ENCODE assay signal across 26 cellular contexts in genomic region chr4:159129822-159130550, GRCh38. TPM values are rescaled to one million over a fixed set of nuclear protein-coding genes. Genes with fewer than 3 reads are reported as not detected.
A peak's percentile ranks its signal among the peaks of the same experiment; 100 is the strongest.
DNase-seq lines count a peak whose midpoint lies in the region; ATAC-seq and TF ChIP-seq lines count a peak whose summit lies in the region.
"Had no signal": no experiment of that assay in that cellular context is flagged by ENCODE, and none has a peak within 500 bp of the region (broad histone marks: within the 10 kb centered on the region; RNA-seq: fewer than 3 reads in every experiment).

No MANE protein-coding gene starts in this region.

- H3K27ac Mint-ChIP-seq in type B pancreatic cell: peak overlapping the region; percentile 6
- H3K27ac Mint-ChIP-seq: CD8-positive, alpha-beta T cell had no signal

- H3K27ac ChIP-seq in cardiac muscle cell (peak overlapping the region; percentile 88), mesodermal cell (ENCODE audit: low read depth, low read length, severe bottlenecking) (peak overlapping the region; percentile 2), right lobe of liver (no peak overlapping the region), breast epithelium (no peak overlapping the region)
- H3K27ac ChIP-seq: 22Rv1; BLaER1 treated with 17β-estradiol and CSF1 and Interleukin-3, amounts not matched to agents 10 nM and 100 nM; GM23248; Peyer's patch; SJSA1 had no signal

- H3K36me3 Mint-ChIP-seq in type B pancreatic cell: peaks cover 6% of the 10 kb centered on the region
- H3K36me3 Mint-ChIP-seq: CD8-positive, alpha-beta T cell had no signal

- H3K4me1 Mint-ChIP-seq in type B pancreatic cell (ENCODE audit: unreplicated experiment): peaks cover 31% of the 10 kb centered on the region

- no peaks in the 10 kb centered on the region for H3K27me3 Mint-ChIP-seq in type B pancreatic cell

- no peak for ATAC-seq in Right ventricle myocardium inferior
- no peak for ATAC-seq in right lobe of liver
- ATAC-seq: CD8-positive, alpha-beta T cell had no signal

- no CpG with 5 or more reads among the region's 2 CpGs for WGBS in mesodermal cell (ENCODE audit: insufficient coverage in 2 of 2), 2 experiments
- WGBS in right lobe of liver (ENCODE audit: insufficient coverage, low coverage, low lambda C conversion rate, missing lambda C conversion rate): 83% methylated on average over 2 of the region's 2 CpGs

- no peaks in the 10 kb centered on the region for H3K9me3 Mint-ChIP-seq in type B pancreatic cell
- H3K9me3 Mint-ChIP-seq: CD8-positive, alpha-beta T cell had no signal

- H3K4me3 ChIP-seq in cardiac muscle cell: no peak overlapping the region
- H3K4me3 ChIP-seq in mesodermal cell (ENCODE audit: extremely low read depth, insufficient read depth, low read length, poor library complexity, severe bottlenecking): no peak overlapping the region
- H3K4me3 ChIP-seq in right lobe of liver: no peak overlapping the region
- H3K4me3 ChIP-seq in breast epithelium: no peak overlapping the region
- H3K4me3 ChIP-seq: BLaER1 treated with 17β-estradiol and CSF1 and Interleukin-3, amounts not matched to agents 10 nM and 100 nM; GM23248; Peyer's patch; SJSA1 had no signal

- H3K27me3 ChIP-seq in cardiac muscle cell (no peaks in the 10 kb centered on the region), right lobe of liver (no peaks in the 10 kb centered on the region), breast epithelium (no peaks in the 10 kb centered on the region)
- H3K27me3 ChIP-seq: BLaER1 treated with 17β-estradiol and CSF1 and Interleukin-3, amounts not matched to agents 10 nM and 100 nM; Peyer's patch had no signal

- TF ChIP-seq POLR2A in right lobe of liver (IDR thresholded peaks at IDR 0.05) (no peak), breast epithelium (IDR thresholded peaks at IDR 0.05) (no peak)

- intact Hi-C loops in Right ventricle myocardium inferior (cut with DNase I) (no loop called here), right lobe of liver (cut with DNase I) (no loop called here), breast epithelium (cut with DNase I; ENCODE audit: low total_unique reads) (no loop called here)

- H3K36me3 ChIP-seq in cardiac muscle cell (no peaks in the 10 kb centered on the region), mesodermal cell (ENCODE audit: control insufficient read depth, insufficient read depth, low read length) (no peaks in the 10 kb centered on the region), right lobe of liver (no peaks in the 10 kb centered on the region), breast epithelium (no peaks in the 10 kb centered on the region)
- H3K36me3 ChIP-seq: Peyer's patch, SJSA1 had no signal

- DNase-seq in cardiac muscle cell (ENCODE audit: low read depth in 1 of 2, low spot score in 1 of 2) (peak in 1 of 2 donors; percentile 62), Right ventricle myocardium inferior (ENCODE audit: missing footprints) (no peak), astrocyte of the hippocampus (ENCODE audit: low read depth, low spot score) (peak; percentile 19), type B pancreatic cell (ENCODE audit: extremely low spot score, unreplicated experiment) (no peak), T-helper 2 cell (no peak), right lobe of liver (no peak), breast epithelium (ENCODE audit: low spot score in 2 of 2) (no peak)
- DNase-seq: ACHN; Calu3; CD8-positive, alpha-beta T cell; DMS153; GDM1; GM23248; HCEC 1CT; KG1; NCI-H1105; NCI-H146; NCI-H2029; NCI-H2227 treated with DMSO at 0.1 percent for 48 hours; NCI-H510A treated with DMSO at 0.1 percent for 48 hours; NCI-H748 treated with DMSO at 0.1 percent for 48 hours; Peyer's patch had no signal

- TF ChIP-seq CTCF in cardiac muscle cell (IDR thresholded peaks at IDR 0.05; ENCODE audit: low read depth, low read length): no peak
- no peak for TF ChIP-seq CTCF in type B pancreatic cell (conservative IDR thresholded peaks at IDR 0.05)
- no peak for TF ChIP-seq CTCF in right lobe of liver (IDR thresholded peaks at IDR 0.05)
- TF ChIP-seq CTCF in breast epithelium (IDR thresholded peaks at IDR 0.05): no peak

- no peaks in the 10 kb centered on the region for H3K9me3 ChIP-seq in cardiac muscle cell (ENCODE audit: low read depth)
- no peaks in the 10 kb centered on the region for H3K9me3 ChIP-seq in mesodermal cell (ENCODE audit: control insufficient read depth, low read length)
- no peaks in the 10 kb centered on the region for H3K9me3 ChIP-seq in right lobe of liver
- no peaks in the 10 kb centered on the region for H3K9me3 ChIP-seq in breast epithelium
- H3K9me3 ChIP-seq: Peyer's patch, SJSA1 had no signal

- no peak overlapping the region for H3K4me3 Mint-ChIP-seq in type B pancreatic cell
- H3K4me3 Mint-ChIP-seq: CD8-positive, alpha-beta T cell had no signal

- H3K4me1 ChIP-seq in cardiac muscle cell (ENCODE audit: low read depth) (peaks cover 19% of the 10 kb centered on the region), mesodermal cell (ENCODE audit: control insufficient read depth, insufficient read depth, low read length, poor library complexity, severe bottlenecking) (no peaks in the 10 kb centered on the region), right lobe of liver (peaks cover 0 to 15% (median 5%) of the 10 kb centered on the region in 4 donors), breast epithelium (no peaks in the 10 kb centered on the region)
- H3K4me1 ChIP-seq: Peyer's patch, SJSA1 had no signal

RNA-seq across cellular contexts. Expression of gene RAPGEF2, which starts 27.1 kb away (rescaled TPM):
- total RNA-seq in cardiac muscle cell (63.4 and 96.0 TPM in 2 replicates), Right ventricle myocardium inferior (42.8 TPM), type B pancreatic cell (ENCODE audit: low replicate concordance) (34.6 and 40.6 TPM in 2 replicates), right lobe of liver (10 to 100 TPM; 22.1 to 32.1 (median 27.2) TPM), breast epithelium (10 to 100 TPM; 47.0 to 84.0 (median 51.5) TPM)
- polyA plus RNA-seq in cardiac muscle cell: 13.0 and 17.3 TPM in 2 replicates
- 42.9 TPM for polyA plus RNA-seq in mesodermal cell (2013, experiment 1 of 2)
- polyA plus RNA-seq in mesodermal cell (2013, experiment 2 of 2): 42.4 TPM

Comparison
In these comparisons a context has a peak if more than half of its experiments do, and no peak if none do; other contexts are left out.
1. H3K27ac ChIP-seq: peak in cardiac muscle cell (single experiment) and mesodermal cell (single experiment); none in right lobe of liver (0 of 3) and breast epithelium (0 of 2).